ENCODE assay signal across 19 cellular contexts in genomic region chr17:1916339-1916738, GRCh38.
DNase-seq lines count a peak whose midpoint lies in the region; ATAC-seq and TF ChIP-seq lines count a peak whose summit lies in the region.
"Had no signal": no experiment of that assay in that cellular context is flagged by ENCODE, and none has a peak within 500 bp of the region (broad histone marks: within the 10 kb centered on the region; RNA-seq: fewer than 3 reads in every experiment).

No MANE protein-coding gene starts in this region.

- no peaks in the 10 kb centered on the region for H3K9me2 ChIP-seq in DOHH2 (replicated peaks; ENCODE audit: control insufficient read depth, low read length)

- H3K23ac ChIP-seq in trophoblast cell (ENCODE audit: low read length): no peak overlapping the region

- no peak overlapping the region for H3K27ac ChIP-seq in DOHH2 (ENCODE audit: low read depth, low read length)
- peak overlapping the region; percentile 22; the same call in 1 of the 2 replicates for H3K27ac ChIP-seq in WERI-Rb-1
- no peak overlapping the region for H3K27ac ChIP-seq in trophoblast cell (ENCODE audit: low read depth, low read length)
- H3K27ac ChIP-seq: A549, GM23248, Peyer's patch, SJSA1 had no signal

- peaks cover 12% of the 10 kb centered on the region; the same call in 1 of the 2 replicates for H3K27me3 ChIP-seq in DOHH2 (ENCODE audit: control insufficient read depth, low read length)
- H3K27me3 ChIP-seq in WERI-Rb-1 (ENCODE audit: insufficient read depth, low read depth, severe bottlenecking): no peaks in the 10 kb centered on the region
- peaks cover 4% of the 10 kb centered on the region for H3K27me3 ChIP-seq in trophoblast cell (ENCODE audit: insufficient read depth, low read length)
- H3K27me3 ChIP-seq: Peyer's patch had no signal

- H2BK120ac ChIP-seq in trophoblast cell (ENCODE audit: insufficient read depth, low read length, poor library complexity): no peak overlapping the region

- no peaks in the 10 kb centered on the region for H3K36me3 Mint-ChIP-seq in activated naive CD4-positive, alpha-beta T cell treated with anti-CD3 and anti-CD28 coated beads, Interleukin-2, amount 50 U/mL, for 72 hours
- no peaks in the 10 kb centered on the region for H3K36me3 Mint-ChIP-seq in activated T-helper 1 cell treated with anti-CD3 and anti-CD28 coated beads, Interleukin-12 subunit alpha, Interleukin-12 subunit beta, Interleukin-2, Interleukin-4 antibody, amounts not matched to agents 30 ng/mL and 10 ng/mL and 1 ng/mL, durations not matched to agents 14 hours and 24 hours and 36 hours (ENCODE audit: low read depth)
- H3K36me3 Mint-ChIP-seq: CD8-positive, alpha-beta memory T cell had no signal

- no peak overlapping the region for H2AFZ ChIP-seq in trophoblast cell (ENCODE audit: insufficient read depth, low read length, poor library complexity)
- H2AFZ ChIP-seq: GM23248 had no signal

- no peak overlapping the region for H3K4ac ChIP-seq in trophoblast cell (ENCODE audit: low read depth, low read length)

- DNase-seq in NCI-H510A treated with DMSO at 0.1 percent for 48 hours (lab: John Stamatoyannopoulos, UW): peak; percentile 25
- DNase-seq in NCI-H510A (lab: John Stamatoyannopoulos, UW): no peak
- no peak for DNase-seq in WERI-Rb-1
- DNase-seq in trophoblast cell: no peak
- no peak for DNase-seq in activated naive CD4-positive, alpha-beta T cell treated with anti-CD3 and anti-CD28 coated beads, Interleukin-2, amount 50 U/mL, for 72 hours (ENCODE audit: low spot score in 2 of 2)
- DNase-seq in medulla oblongata (ENCODE audit: extremely low spot score): no peak
- DNase-seq in activated T-helper 1 cell treated with anti-CD3 and anti-CD28 coated beads, Interleukin-12 subunit alpha, Interleukin-12 subunit beta, Interleukin-2, Interleukin-4 antibody, amounts not matched to agents 30 ng/mL and 10 ng/mL and 1 ng/mL, durations not matched to agents 14 hours and 24 hours and 36 hours (ENCODE audit: low spot score): no peak
- DNase-seq: CD8-positive, alpha-beta memory T cell; GDM1; GM23248; IMR-90; NCI-H446; Peyer's patch; SW 1271; T-helper 2 cell had no signal

- H4K8ac ChIP-seq in trophoblast cell (ENCODE audit: low read depth, low read length): no peak overlapping the region

- H4K20me1 ChIP-seq in DOHH2 (ENCODE audit: control insufficient read depth, insufficient read depth, low read depth, low read length): no peaks in the 10 kb centered on the region

- no peak overlapping the region for H4K12ac ChIP-seq in trophoblast cell (ENCODE audit: low read depth, low read length)

- no peak overlapping the region for H2AK5ac ChIP-seq in trophoblast cell (ENCODE audit: low read length)

- H3K79me1 ChIP-seq in trophoblast cell (ENCODE audit: low read length): no peaks in the 10 kb centered on the region

- TF ChIP-seq CTCF in DOHH2 (IDR thresholded peaks at IDR 0.05; ENCODE audit: low read depth, low read length, poor library complexity, severe bottlenecking) (no peak), WERI-Rb-1 (IDR thresholded peaks at IDR 0.05; ENCODE audit: low read depth, low read length) (no peak)

- H3K79me2 ChIP-seq in DOHH2 (ENCODE audit: control insufficient read depth, low read length) (no peaks in the 10 kb centered on the region), trophoblast cell (ENCODE audit: control insufficient read depth, insufficient read depth, low read length, poor library complexity) (no peaks in the 10 kb centered on the region)

- no peak overlapping the region for H3K4me3 ChIP-seq in DOHH2 (ENCODE audit: low read length)
- peak overlapping the region; percentile 11; the same call in 1 of the 2 replicates for H3K4me3 ChIP-seq in WERI-Rb-1 (ENCODE audit: low read depth, low read length)
- no peak overlapping the region for H3K4me3 ChIP-seq in trophoblast cell (ENCODE audit: low read depth, low read length)
- H3K4me3 ChIP-seq: A549, GM23248, HAP-1, Peyer's patch, SJSA1 had no signal

- H3K4me3 Mint-ChIP-seq in activated T-helper 1 cell treated with anti-CD3 and anti-CD28 coated beads, Interleukin-12 subunit alpha, Interleukin-12 subunit beta, Interleukin-2, Interleukin-4 antibody, amounts not matched to agents 30 ng/mL and 10 ng/mL and 1 ng/mL, durations not matched to agents 14 hours and 24 hours and 36 hours: no peak overlapping the region
- H3K4me3 Mint-ChIP-seq: CD8-positive, alpha-beta memory T cell had no signal

- H3K27ac Mint-ChIP-seq in activated naive CD4-positive, alpha-beta T cell treated with anti-CD3 and anti-CD28 coated beads, Interleukin-2, amount 50 U/mL, for 72 hours: no peak overlapping the region
- no peak overlapping the region for H3K27ac Mint-ChIP-seq in activated T-helper 1 cell treated with anti-CD3 and anti-CD28 coated beads, Interleukin-12 subunit alpha, Interleukin-12 subunit beta, Interleukin-2, Interleukin-4 antibody, amounts not matched to agents 30 ng/mL and 10 ng/mL and 1 ng/mL, durations not matched to agents 14 hours and 24 hours and 36 hours

- no peak overlapping the region for H3K14ac ChIP-seq in trophoblast cell (ENCODE audit: low read length)

- no peaks in the 10 kb centered on the region for H3K9me3 Mint-ChIP-seq in activated naive CD4-positive, alpha-beta T cell treated with anti-CD3 and anti-CD28 coated beads, Interleukin-2, amount 50 U/mL, for 72 hours
- H3K9me3 Mint-ChIP-seq in activated T-helper 1 cell treated with anti-CD3 and anti-CD28 coated beads, Interleukin-12 subunit alpha, Interleukin-12 subunit beta, Interleukin-2, Interleukin-4 antibody, amounts not matched to agents 30 ng/mL and 10 ng/mL and 1 ng/mL, durations not matched to agents 14 hours and 24 hours and 36 hours: no peaks in the 10 kb centered on the region
- H3K9me3 Mint-ChIP-seq: CD8-positive, alpha-beta memory T cell had no signal

- H3F3A ChIP-seq in DOHH2 (ENCODE audit: control insufficient read depth, insufficient read depth): no peaks in the 10 kb centered on the region

- ATAC-seq in activated naive CD4-positive, alpha-beta T cell treated with anti-CD3 and anti-CD28 coated beads, Interleukin-2, amount 50 U/mL, for 72 hours: no peak
- ATAC-seq: A549 had no signal

- no peaks in the 10 kb centered on the region for H3K36me3 ChIP-seq in DOHH2 (ENCODE audit: control insufficient read depth, low read length)
- H3K36me3 ChIP-seq in WERI-Rb-1: no peaks in the 10 kb centered on the region
- no peaks in the 10 kb centered on the region for H3K36me3 ChIP-seq in trophoblast cell (ENCODE audit: control insufficient read depth in 1 of 2, insufficient read depth in 2 of 2, low read length in 2 of 2)
- H3K36me3 ChIP-seq: HAP-1, Peyer's patch, SJSA1 had no signal

- peak overlapping the region; percentile 54 for H3K9ac ChIP-seq in trophoblast cell (ENCODE audit: low read length)
- H3K9ac ChIP-seq: GM23248 had no signal

- WGBS in trophoblast cell (ENCODE audit: extremely low coverage, insufficient coverage, insufficient read length): no CpG with 5 or more reads among the region's 14 CpGs

- intact Hi-C loops in activated T-helper 1 cell treated with anti-CD3 and anti-CD28 coated beads, Interleukin-12 subunit alpha, Interleukin-12 subunit beta, Interleukin-2, Interleukin-4 antibody, amounts not matched to agents 30 ng/mL and 10 ng/mL and 1 ng/mL, durations not matched to agents 14 hours and 24 hours and 36 hours (cut with micrococcal nuclease): no loop called here

- H3K4me1 Mint-ChIP-seq in activated T-helper 1 cell treated with anti-CD3 and anti-CD28 coated beads, Interleukin-12 subunit alpha, Interleukin-12 subunit beta, Interleukin-2, Interleukin-4 antibody, amounts not matched to agents 30 ng/mL and 10 ng/mL and 1 ng/mL, durations not matched to agents 14 hours and 24 hours and 36 hours (ENCODE audit: low read depth): no peaks in the 10 kb centered on the region
- H3K4me1 Mint-ChIP-seq: CD8-positive, alpha-beta memory T cell had no signal

- H3K4me1 ChIP-seq in DOHH2 (ENCODE audit: control insufficient read depth, low read length): peaks cover 10% of the 10 kb centered on the region
- peaks cover 0 to 6% of the 10 kb centered on the region in 2 experiments for H3K4me1 ChIP-seq in trophoblast cell (ENCODE audit: control insufficient read depth in 1 of 2, insufficient read depth in 2 of 2, low read length in 2 of 2)
- H3K4me1 ChIP-seq: A549, HAP-1, Peyer's patch, SJSA1 had no signal

- no peak overlapping the region for H3K18ac ChIP-seq in trophoblast cell (ENCODE audit: low read length)

- peak overlapping the region; percentile 33 for H3K4me2 ChIP-seq in DOHH2 (ENCODE audit: low read length)
- no peak overlapping the region for H3K4me2 ChIP-seq in trophoblast cell (ENCODE audit: low read length)
- H3K4me2 ChIP-seq: A549 had no signal

- H2BK5ac ChIP-seq in trophoblast cell (ENCODE audit: low read depth, low read length, poor library complexity): no peak overlapping the region

- peaks cover 18% of the 10 kb centered on the region for H3K27me3 Mint-ChIP-seq in activated T-helper 1 cell treated with anti-CD3 and anti-CD28 coated beads, Interleukin-12 subunit alpha, Interleukin-12 subunit beta, Interleukin-2, Interleukin-4 antibody, amounts not matched to agents 30 ng/mL and 10 ng/mL and 1 ng/mL, durations not matched to agents 14 hours and 24 hours and 36 hours (ENCODE audit: insufficient read depth)

- no peak overlapping the region for H4K91ac ChIP-seq in trophoblast cell (ENCODE audit: low read depth, low read length)

- H2BK12ac ChIP-seq in trophoblast cell (ENCODE audit: low read length): no peak overlapping the region

- H3K9me3 ChIP-seq in DOHH2 (ENCODE audit: control insufficient read depth, insufficient read depth, low read length) (no peaks in the 10 kb centered on the region), WERI-Rb-1 (ENCODE audit: severe bottlenecking) (no peaks in the 10 kb centered on the region), trophoblast cell (ENCODE audit: insufficient read depth, low read depth, low read length) (peaks cover 5% of the 10 kb centered on the region)
- H3K9me3 ChIP-seq: A549, HAP-1, Peyer's patch, SJSA1 had no signal
